ENCODE assay signal across 21 cellular contexts in genomic region chr4:36099509-36099908, GRCh38.
A peak's percentile ranks its signal among the peaks of the same experiment; 100 is the strongest.
DNase-seq lines count a peak whose midpoint lies in the region; ATAC-seq and TF ChIP-seq lines count a peak whose summit lies in the region.
"Had no signal": no experiment of that assay in that cellular context is flagged by ENCODE, and none has a peak within 500 bp of the region (broad histone marks: within the 10 kb centered on the region; RNA-seq: fewer than 3 reads in every experiment).

No MANE protein-coding gene starts in this region.

- H3K27me3 Mint-ChIP-seq in CD4-positive, CD25-positive, alpha-beta regulatory T cell, result no peaks in the 10 kb centered on the region
- no peaks in the 10 kb centered on the region for H3K27me3 Mint-ChIP-seq in T-helper 2 cell treated with Interferon-gamma antibody and Interleukin-4, amounts not matched to agents 5 μg/mL and 100 μg/mL, for 36 hours (ENCODE audit: low read depth)

- no peaks in the 10 kb centered on the region for H3K9me3 ChIP-seq in CD4-positive, CD25-positive, alpha-beta regulatory T cell (ENCODE audit: control insufficient read depth in 2 of 2, low read length in 2 of 2)
- H3K9me3 ChIP-seq in DND-41 (ENCODE audit: insufficient read depth, low read length, severe bottlenecking) (peaks cover 9% of the 10 kb centered on the region), OCI-LY7 (ENCODE audit: low read length) (no peaks in the 10 kb centered on the region), mesenchymal stem cell (ENCODE audit: control insufficient read depth, low read length) (peaks cover 3% of the 10 kb centered on the region)

- H3K79me2 ChIP-seq in DND-41 (ENCODE audit: insufficient read depth, low read length) (no peaks in the 10 kb centered on the region), OCI-LY7 (ENCODE audit: insufficient read depth, low read depth, low read length) (no peaks in the 10 kb centered on the region)

- POLR2A ChIA-PET in OCI-LY7 (lab: Charles Lee), result interaction anchor here (0.7 kb wide), 1 partner anchor 22 kb away, joined by 7 read pairs; no protein-coding TSS in a partner anchor

- no peak overlapping the region for H2BK15ac ChIP-seq in mesenchymal stem cell (ENCODE audit: low read depth, poor library complexity, severe bottlenecking)

- no peak overlapping the region for H3K4me3 ChIP-seq in CD4-positive, CD25-positive, alpha-beta regulatory T cell (ENCODE audit: low read depth, low read length)
- H3K4me3 ChIP-seq in DND-41 (ENCODE audit: low read depth in 1 of 2, low read length in 2 of 2) (no peak overlapping the region), fibroblast of pulmonary artery (replicated peaks; ENCODE audit: low read depth, low read length) (no peak overlapping the region), OCI-LY7 (ENCODE audit: low read depth, low read length, poor library complexity, severe bottlenecking) (no peak overlapping the region), mesenchymal stem cell (ENCODE audit: insufficient read depth in 1 of 2, low read depth in 1 of 2, low read length in 2 of 2) (no peak overlapping the region)

- no peak overlapping the region for H3K14ac ChIP-seq in mesenchymal stem cell (ENCODE audit: low read length in 2 of 2)

- H3K27ac ChIP-seq in CD4-positive, CD25-positive, alpha-beta regulatory T cell (ENCODE audit: insufficient read depth, low read length, poor library complexity, severe bottlenecking), result no peak overlapping the region
- no peak overlapping the region for H3K27ac ChIP-seq in DND-41 (ENCODE audit: low read length)
- no peak overlapping the region for H3K27ac ChIP-seq in OCI-LY7 (ENCODE audit: low read depth, low read length, poor library complexity, severe bottlenecking)
- no peak overlapping the region for H3K27ac ChIP-seq in mesenchymal stem cell (ENCODE audit: low read length, poor library complexity, severe bottlenecking)

- BruUV-seq in OCI-LY7 (replicated peaks; lab: Mats Ljungman, UMichigan), result no TSS peak

- H3K79me1 ChIP-seq in mesenchymal stem cell (replicated peaks; ENCODE audit: low read length, poor library complexity, severe bottlenecking), result no peaks in the 10 kb centered on the region

- no peak overlapping the region for H2BK5ac ChIP-seq in mesenchymal stem cell (ENCODE audit: low read depth, low read length, poor library complexity, severe bottlenecking)

- peaks cover 21% of the 10 kb centered on the region for H3K36me3 ChIP-seq in CD4-positive, CD25-positive, alpha-beta regulatory T cell (ENCODE audit: control insufficient read depth, insufficient read depth, low read length)
- H3K36me3 ChIP-seq in DND-41 (ENCODE audit: insufficient read depth, low read length) (peaks cover 21% of the 10 kb centered on the region; the same call in 1 of the 2 replicates), OCI-LY7 (ENCODE audit: insufficient read depth, low read length) (no peaks in the 10 kb centered on the region), mesenchymal stem cell (ENCODE audit: control insufficient read depth in 1 of 2, insufficient read depth in 2 of 2, low read depth in 1 of 2, low read length in 2 of 2) (peaks cover 0 to 3% of the 10 kb centered on the region in 2 experiments)

- intact Hi-C loops in OCI-LY7 (cut with micrococcal nuclease; ENCODE audit: unreplicated experiment), result no loop called here

- no peak overlapping the region for H3K4me2 ChIP-seq in DND-41 (ENCODE audit: insufficient read depth, low read length)
- no peak overlapping the region for H3K4me2 ChIP-seq in OCI-LY7 (ENCODE audit: low read length)
- no peak overlapping the region for H3K4me2 ChIP-seq in mesenchymal stem cell (ENCODE audit: low read length, poor library complexity, severe bottlenecking)

- DNase-seq in CD4-positive, CD25-positive, alpha-beta regulatory T cell, result peak in 1 of 3 donors; percentile 24
- DNase-seq in DND-41 (no peak), fibroblast of pulmonary artery (ENCODE audit: low read depth) (peak; percentile 5), NCI-H1930 (lab: John Stamatoyannopoulos, UW) (no peak), OCI-LY7 (ENCODE audit: low spot score) (no peak), mesenchymal stem cell (no peak)
- DNase-seq in T-helper 2 cell treated with Interferon-gamma antibody and Interleukin-4, amounts not matched to agents 5 μg/mL and 100 μg/mL, for 36 hours (ENCODE audit: low spot score), result peak; percentile 48
- DNase-seq: ACHN, C1 segment of cervical spinal cord, GDM1, H9, IMR-90, Karpas-422, MM.1S, NCI-H1092, NCI-H146, NCI-H2081 treated with DMSO at 0.1 percent for 48 hours, NCI-H510A, NCI-H748 treated with DMSO at 0.1 percent for 48 hours, RPMI8226, SHP77 treated with DMSO at 0.1 percent for 48 hours had no signal

- H3K4ac ChIP-seq in mesenchymal stem cell (ENCODE audit: low read depth in 1 of 2, low read length in 2 of 2), result no peak overlapping the region

- H3K4me1 ChIP-seq in CD4-positive, CD25-positive, alpha-beta regulatory T cell (ENCODE audit: control insufficient read depth, insufficient read depth, low read length, poor library complexity, severe bottlenecking), result no peaks in the 10 kb centered on the region
- H3K4me1 ChIP-seq in DND-41 (ENCODE audit: insufficient read depth, low read length) (no peaks in the 10 kb centered on the region), OCI-LY7 (ENCODE audit: insufficient read depth, low read length, poor library complexity, severe bottlenecking) (no peaks in the 10 kb centered on the region), mesenchymal stem cell (ENCODE audit: control insufficient read depth, insufficient read depth, low read depth, low read length) (no peaks in the 10 kb centered on the region)

- no peak overlapping the region for H3K23ac ChIP-seq in mesenchymal stem cell (ENCODE audit: low read length in 2 of 2)

- H3K18ac ChIP-seq in mesenchymal stem cell (ENCODE audit: low read depth in 1 of 2, low read length in 2 of 2), result no peak overlapping the region

- H2AFZ ChIP-seq in DND-41 (ENCODE audit: low read depth, low read length) (no peak overlapping the region), OCI-LY7 (ENCODE audit: low read length) (no peak overlapping the region), mesenchymal stem cell (ENCODE audit: low read depth, low read length) (no peak overlapping the region)

- no peaks in the 10 kb centered on the region for H3K27me3 ChIP-seq in CD4-positive, CD25-positive, alpha-beta regulatory T cell (ENCODE audit: control insufficient read depth, insufficient read depth, low read length)
- H3K27me3 ChIP-seq in DND-41 (ENCODE audit: insufficient read depth, low read length, poor library complexity) (no peaks in the 10 kb centered on the region), mesenchymal stem cell (ENCODE audit: control insufficient read depth in 1 of 2, insufficient read depth in 1 of 2, low read length in 2 of 2) (no peaks in the 10 kb centered on the region)

- no peak overlapping the region for H4K91ac ChIP-seq in mesenchymal stem cell (ENCODE audit: low read length)

- no peak overlapping the region for H3K9ac ChIP-seq in DND-41 (ENCODE audit: low read depth, low read length)
- no peak overlapping the region for H3K9ac ChIP-seq in mesenchymal stem cell (ENCODE audit: low read length)

- no peaks in the 10 kb centered on the region for H3K9me2 ChIP-seq in OCI-LY7 (ENCODE audit: insufficient read depth, low read length)

- H4K20me1 ChIP-seq in DND-41 (ENCODE audit: insufficient read depth, low read length) (no peaks in the 10 kb centered on the region), OCI-LY7 (ENCODE audit: insufficient read depth, low read length) (no peaks in the 10 kb centered on the region)

- no peak overlapping the region for H2AK5ac ChIP-seq in mesenchymal stem cell (ENCODE audit: low read length, severe bottlenecking)

- H3K9me3 Mint-ChIP-seq in CD4-positive, CD25-positive, alpha-beta regulatory T cell, result peaks cover 0 to 6% (median 4%) of the 10 kb centered on the region in 7 donors
- H3K9me3 Mint-ChIP-seq in T-helper 2 cell treated with Interferon-gamma antibody and Interleukin-4, amounts not matched to agents 5 μg/mL and 100 μg/mL, for 36 hours, result no peaks in the 10 kb centered on the region

- H4K8ac ChIP-seq in mesenchymal stem cell (ENCODE audit: low read length), result no peak overlapping the region

- H3K36me3 Mint-ChIP-seq in CD4-positive, CD25-positive, alpha-beta regulatory T cell, result peaks cover 66% of the 10 kb centered on the region
- H3K36me3 Mint-ChIP-seq in T-helper 2 cell treated with Interferon-gamma antibody and Interleukin-4, amounts not matched to agents 5 μg/mL and 100 μg/mL, for 36 hours (ENCODE audit: low read depth), result peaks cover 37% of the 10 kb centered on the region

- 88% methylated on average over 2 of the region's 3 CpGs for WGBS in mesenchymal stem cell

- TF ChIP-seq CTCF in DND-41 (IDR thresholded peaks at IDR 0.05; ENCODE audit: borderline replicate concordance, extremely low read depth, low read length, poor library complexity, severe bottlenecking), result no peak
- no peak for TF ChIP-seq CTCF in fibroblast of pulmonary artery (IDR thresholded peaks at IDR 0.05; ENCODE audit: low read length, missing control alignments)
- TF ChIP-seq CTCF in OCI-LY7 (conservative IDR thresholded peaks at IDR 0.05; ENCODE audit: low read length), result no peak

- H3K4me3 Mint-ChIP-seq in CD4-positive, CD25-positive, alpha-beta regulatory T cell, result no peak overlapping the region
- H3K4me3 Mint-ChIP-seq in T-helper 2 cell treated with Interferon-gamma antibody and Interleukin-4, amounts not matched to agents 5 μg/mL and 100 μg/mL, for 36 hours, result peak overlapping the region; percentile 16
- H3K4me3 Mint-ChIP-seq: H9 had no signal

- no peak overlapping the region for H2BK12ac ChIP-seq in mesenchymal stem cell (ENCODE audit: low read length in 2 of 2)

- ATAC-seq in CD4-positive, CD25-positive, alpha-beta regulatory T cell (ENCODE audit: low read depth in 2 of 2), result peak; percentile 28 to 44
- ATAC-seq in DND-41 (ENCODE audit: insufficient read depth, low read depth), result peak; percentile 37; the same call in 1 of the 3 replicates

- H3K27ac Mint-ChIP-seq in CD4-positive, CD25-positive, alpha-beta regulatory T cell, result no peak overlapping the region
- peak overlapping the region; percentile 70 for H3K27ac Mint-ChIP-seq in T-helper 2 cell treated with Interferon-gamma antibody and Interleukin-4, amounts not matched to agents 5 μg/mL and 100 μg/mL, for 36 hours
- H3K27ac Mint-ChIP-seq: H9 had no signal

- no peak overlapping the region for H2BK120ac ChIP-seq in mesenchymal stem cell (ENCODE audit: low read depth, low read length)

- H3K4me1 Mint-ChIP-seq in CD4-positive, CD25-positive, alpha-beta regulatory T cell, result peaks cover 5 to 10% (median 5%) of the 10 kb centered on the region in 4 donors
- peaks cover 16% of the 10 kb centered on the region for H3K4me1 Mint-ChIP-seq in T-helper 2 cell treated with Interferon-gamma antibody and Interleukin-4, amounts not matched to agents 5 μg/mL and 100 μg/mL, for 36 hours (ENCODE audit: low read depth)
- H3K4me1 Mint-ChIP-seq: H9 had no signal

- CTCF ChIA-PET in OCI-LY7 (lab: Charles Lee; ENCODE audit: unreplicated experiment), result no interaction called here

Comparison
In these comparisons a context has a peak if more than half of its experiments do, and no peak if none do; other contexts are left out.
1. DNase-seq: peak in T-helper 2 cell treated with Interferon-gamma antibody and Interleukin-4, amounts not matched to agents 5 μg/mL and 100 μg/mL, for 36 hours (single experiment) and fibroblast of pulmonary artery (single experiment); none in DND-41 (single experiment), NCI-H1930 (0 of 2), OCI-LY7 (single experiment) and mesenchymal stem cell (single experiment).